19 cellular contexts compared by ENCODE assay signal in genomic region chr16:53785044-53785443, GRCh38.
DNase-seq lines count a peak whose midpoint lies in the region; ATAC-seq and TF ChIP-seq lines count a peak whose summit lies in the region.
"Had no signal": no experiment of that assay in that cellular context is flagged by ENCODE, and none has a peak within 500 bp of the region (broad histone marks: within the 10 kb centered on the region; RNA-seq: fewer than 3 reads in every experiment).

No MANE protein-coding gene starts in this region.

- POLR2A ChIA-PET in Panc1 (lab: Charles Lee) = no interaction called here

- H3K4me2 ChIP-seq in Karpas-422 (ENCODE audit: low read depth, low read length, poor library complexity, severe bottlenecking) = no peak overlapping the region

- DNase-seq in Karpas-422 (no peak), Panc1 (ENCODE audit: low read depth, low spot score) (no peak), fibroblast of peridontal ligament (ENCODE audit: extremely low read depth) (peak; percentile 77), iPS-NIHi11 (ENCODE audit: low spot score) (no peak), NCI-H345 (lab: John Stamatoyannopoulos, UW) (no peak)
- DNase-seq: activated T-cell treated with anti-CD3 and anti-CD28 coated beads, Interleukin-2, amount 50 U/mL, for 72 hours; brain microvascular endothelial cell; CD4-positive, alpha-beta memory T cell; DND-41; dorsolateral prefrontal cortex; head of caudate nucleus; MV-4-11; naive B cell; ovary had no signal

- no peaks in the 10 kb centered on the region for H3K9me2 ChIP-seq in Karpas-422 (replicated peaks; ENCODE audit: insufficient read depth, low read length)

- H3K79me2 ChIP-seq in Karpas-422 (ENCODE audit: low read length) = peaks cover 89% of the 10 kb centered on the region

- H3K4me3 ChIP-seq in Karpas-422 (ENCODE audit: low read length) (no peak overlapping the region), Panc1 (ENCODE audit: low read depth in 2 of 2, low read length in 2 of 2) (no peak overlapping the region)
- H3K4me3 ChIP-seq: dorsolateral prefrontal cortex, ovary had no signal

- H3K4me1 ChIP-seq in Karpas-422 (ENCODE audit: low read length) (peaks cover 28% of the 10 kb centered on the region), Panc1 (ENCODE audit: control insufficient read depth, insufficient read depth, low read length) (peaks cover 32% of the 10 kb centered on the region)

- no peak overlapping the region for H2AFZ ChIP-seq in Karpas-422 (ENCODE audit: low read length)

- ATAC-seq in Panc1 = no peak
- no peak for ATAC-seq in GM21528 (IDR thresholded peaks at IDR 0.05; ENCODE audit: low FRiP score, unreplicated experiment)
- no peak for ATAC-seq in HG03097 (IDR thresholded peaks at IDR 0.05; ENCODE audit: low FRiP score, unreplicated experiment)
- ATAC-seq: activated naive CD4-positive, alpha-beta T cell treated with anti-CD3 and anti-CD28 coated beads, Interleukin-2, amount 50 U/mL, for 72 hours; activated T-cell treated with anti-CD3 and anti-CD28 coated beads, Interleukin-2, amount 50 U/mL, for 72 hours; WTC11 had no signal

- no peaks in the 10 kb centered on the region for H3K27me3 ChIP-seq in Karpas-422 (ENCODE audit: low read length)
- no peaks in the 10 kb centered on the region for H3K27me3 ChIP-seq in Panc1 (ENCODE audit: control insufficient read depth, insufficient read depth, low read length)
- H3K27me3 ChIP-seq: brain microvascular endothelial cell, dorsolateral prefrontal cortex, ovary had no signal

- H3K36me3 ChIP-seq in Karpas-422 (ENCODE audit: insufficient read depth, low read length) (no peaks in the 10 kb centered on the region), Panc1 (ENCODE audit: control insufficient read depth, insufficient read depth, low read length) (no peaks in the 10 kb centered on the region)
- H3K36me3 ChIP-seq: brain microvascular endothelial cell, ovary had no signal

- CTCF ChIA-PET in Panc1 (lab: Charles Lee) = interaction anchor here (0.5 kb wide), 1 partner anchor 42 kb away, joined by 3 read pairs; no protein-coding TSS in a partner anchor

- no peaks in the 10 kb centered on the region for H4K20me1 ChIP-seq in Karpas-422 (ENCODE audit: insufficient read depth, low read depth, low read length)

- H3K27ac ChIP-seq in 22Rv1 = 0 out of 2 replicates have a peak overlapping the region, but pooled peaks have one; percentile 3
- H3K27ac ChIP-seq in Karpas-422 (ENCODE audit: low read length) = 0 out of 2 replicates have a peak overlapping the region, but pooled peaks have one; percentile 41
- peak overlapping the region; percentile 57; the same call in 1 of the 2 replicates for H3K27ac ChIP-seq in Panc1 (ENCODE audit: low read length)
- H3K27ac ChIP-seq: brain microvascular endothelial cell, dorsolateral prefrontal cortex, ovary had no signal

- intact Hi-C loops in Panc1 (cut with micrococcal nuclease; ENCODE audit: unreplicated experiment) = no loop called here

- H3K9me3 ChIP-seq in Karpas-422 (ENCODE audit: low read length) (no peaks in the 10 kb centered on the region), Panc1 (ENCODE audit: control insufficient read depth, insufficient read depth, low read depth, low read length) (no peaks in the 10 kb centered on the region)
- H3K9me3 ChIP-seq: ovary had no signal

- no peak overlapping the region for H3K9ac ChIP-seq in Karpas-422 (ENCODE audit: low read length)

- TF ChIP-seq CTCF in 22Rv1 (IDR thresholded peaks at IDR 0.05) (no peak), Panc1 (IDR thresholded peaks at IDR 0.05) (no peak)

- in situ Hi-C loops in Panc1 (cut with HindIII; ENCODE audit: low pct_unique_long_range_greater_than_20kb, low sequenced_read_pairs) = no loop called here

- BruUV-seq in Panc1 (replicated peaks; lab: Mats Ljungman, UMichigan) = no TSS peak

Comparison
In these comparisons a context has a peak if more than half of its experiments do, and no peak if none do; other contexts are left out.
1. H3K27ac ChIP-seq: peak in every context shown above with its lines; median percentile 57 in Panc1; 41 in Karpas-422; 3 in 22Rv1.